23 cellular contexts compared by ENCODE assay signal in genomic region chr17:11176549-11176948, GRCh38.
DNase-seq lines count a peak whose midpoint lies in the region; ATAC-seq and TF ChIP-seq lines count a peak whose summit lies in the region.
"Had no signal": no experiment of that assay in that cellular context is flagged by ENCODE, and none has a peak within 500 bp of the region (broad histone marks: within the 10 kb centered on the region; RNA-seq: fewer than 3 reads in every experiment).

No MANE protein-coding gene starts in this region.

- H3K36me3 ChIP-seq in heart left ventricle (no peaks in the 10 kb centered on the region), right atrium auricular region (no peaks in the 10 kb centered on the region)
- H3K36me3 ChIP-seq: BLaER1 treated with 17β-estradiol and CSF1 and Interleukin-3, amounts not matched to agents 10 nM and 100 nM had no signal

- intact Hi-C loops in Right ventricle myocardium inferior (cut with DNase I) (no loop called here), left cardiac atrium (cut with DNase I) (no loop called here), heart left ventricle (cut with DNase I) (no loop called here), left ventricle myocardium superior (cut with micrococcal nuclease) (no loop called here)

- H3K4me3 ChIP-seq in heart left ventricle (no peak overlapping the region), right atrium auricular region (no peak overlapping the region)
- H3K4me3 ChIP-seq: A549; BLaER1 treated with 17β-estradiol and CSF1 and Interleukin-3, amounts not matched to agents 10 nM and 100 nM; GM12878 had no signal

- 52 to 66% (median 55%) methylated on average over 7 of the region's 7 CpGs for WGBS in heart left ventricle, 4 donors

- peaks cover 0 to 1% (median 0%) of the 10 kb centered on the region in 9 donors for H3K27me3 ChIP-seq in heart left ventricle
- no peaks in the 10 kb centered on the region for H3K27me3 ChIP-seq in right atrium auricular region
- H3K27me3 ChIP-seq: BLaER1 treated with 17β-estradiol and CSF1 and Interleukin-3, amounts not matched to agents 10 nM and 100 nM had no signal

- no peaks in the 10 kb centered on the region for H3K4me1 ChIP-seq in heart left ventricle
- H3K4me1 ChIP-seq in right atrium auricular region, result no peaks in the 10 kb centered on the region
- H3K4me1 ChIP-seq: A549 had no signal

- H3K9me3 ChIP-seq in heart left ventricle (peaks cover 0 to 3% (median 0%) of the 10 kb centered on the region in 12 donors), right atrium auricular region (no peaks in the 10 kb centered on the region)
- H3K9me3 ChIP-seq: A549; BLaER1 treated with 17β-estradiol and CSF1 and Interleukin-3, amounts not matched to agents 10 nM and 100 nM had no signal

- peak overlapping the region in 1 of 12 donors; percentile 23 for H3K27ac ChIP-seq in heart left ventricle
- no peak overlapping the region for H3K27ac ChIP-seq in right atrium auricular region
- peak overlapping the region; percentile 87 for H3K27ac ChIP-seq in C4-2B
- H3K27ac ChIP-seq: 22Rv1; A549; BLaER1 treated with 17β-estradiol and CSF1 and Interleukin-3, amounts not matched to agents 10 nM and 100 nM had no signal

- DNase-seq in Right ventricle myocardium inferior (ENCODE audit: missing footprints) (no peak), left cardiac atrium (no peak), heart left ventricle (peak in 3 of 5 donors; percentile 8 to 34 (median 30)), right atrium auricular region (ENCODE audit: low spot score) (no peak), left ventricle myocardium superior (peak; percentile 27)
- DNase-seq: AML-193; CD4-positive, alpha-beta memory T cell; CD4-positive, CD25-positive, alpha-beta regulatory T cell; CD8-positive, alpha-beta memory T cell; COR-L47; DMS 273 treated with DMSO at 0.1 percent for 48 hours; DMS153; DMS53; DMS79; DND-41; EL; GDM1 had no signal

- no peak for TF ChIP-seq POLR2A in heart left ventricle (IDR thresholded peaks at IDR 0.05)

- ATAC-seq in Right ventricle myocardium inferior (peak; percentile 56), left cardiac atrium (no peak), heart left ventricle (no peak), left ventricle myocardium superior (peak; percentile 63), HG03175 (IDR thresholded peaks at IDR 0.05; ENCODE audit: unreplicated experiment) (no peak)
- ATAC-seq: A549, GM12878 had no signal

- TF ChIP-seq CTCF in heart left ventricle (IDR thresholded peaks at IDR 0.05) (no peak), right atrium auricular region (IDR thresholded peaks at IDR 0.05) (no peak), C4-2B (conservative IDR thresholded peaks at IDR 0.05) (no peak)

Comparison
In these comparisons a context has a peak if more than half of its experiments do, and no peak if none do; other contexts are left out.
1. ATAC-seq: peak in Right ventricle myocardium inferior (single experiment) and left ventricle myocardium superior (single experiment); none in left cardiac atrium (0 of 2), heart left ventricle (0 of 4) and HG03175 (single experiment).
2. DNase-seq: peak in heart left ventricle (3 of 5) and left ventricle myocardium superior (single experiment); none in Right ventricle myocardium inferior (single experiment), left cardiac atrium (single experiment) and right atrium auricular region (single experiment).